ENCODE assay signal across 20 cellular contexts in the genomic region with DNA sequence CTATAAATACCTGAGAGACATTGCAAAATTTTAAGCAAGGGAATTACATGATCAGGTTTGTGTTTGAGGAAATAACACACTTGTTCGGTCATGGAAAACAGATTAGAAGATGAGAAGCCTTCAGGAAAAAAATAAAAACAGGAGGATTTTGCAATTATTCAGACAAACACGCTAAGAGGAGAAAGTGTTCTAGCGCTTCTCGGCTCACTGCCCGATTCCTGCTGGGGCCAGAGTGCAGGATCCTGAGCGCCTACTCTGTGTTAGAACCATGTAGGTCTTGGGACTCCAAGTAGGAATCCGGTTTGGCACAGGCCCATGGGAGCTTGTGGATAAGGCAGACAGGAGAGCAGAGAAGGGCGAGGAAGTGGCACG. TPM values are rescaled to one million over a fixed set of nuclear protein-coding genes. Genes with fewer than 3 reads are reported as not detected.
DNase-seq lines count a peak whose midpoint lies in the region; ATAC-seq and TF ChIP-seq lines count a peak whose summit lies in the region.
"Had no signal": no experiment of that assay in that cellular context is flagged by ENCODE, and none has a peak within 500 bp of the region (broad histone marks: within the 10 kb centered on the region; RNA-seq: fewer than 3 reads in every experiment).

No MANE protein-coding gene starts in this region.

- no peaks in the 10 kb centered on the region for H3K9me3 ChIP-seq in right atrium auricular region
- no peaks in the 10 kb centered on the region for H3K9me3 ChIP-seq in ovary

- peak; percentile 34 for TF ChIP-seq POLR2A in ovary (IDR thresholded peaks at IDR 0.05)

- no peaks in the 10 kb centered on the region for H3K4me1 Mint-ChIP-seq in activated naive CD4-positive, alpha-beta T cell treated with anti-CD3 and anti-CD28 coated beads, Interleukin-2, amount 10 ng/mL, durations not matched to agents 7 days and 5 days
- H3K4me1 Mint-ChIP-seq in activated naive CD4-positive, alpha-beta T cell treated with anti-CD3 and anti-CD28 coated beads for 36 hours (ENCODE audit: low read depth): no peaks in the 10 kb centered on the region

- intact Hi-C loops in activated naive CD4-positive, alpha-beta T cell treated with anti-CD3 and anti-CD28 coated beads for 36 hours (cut with micrococcal nuclease): no loop called here
- intact Hi-C loops in ovary (cut with DNase I): no loop called here

- H3K27me3 Mint-ChIP-seq in activated naive CD4-positive, alpha-beta T cell treated with anti-CD3 and anti-CD28 coated beads, Interleukin-2, amount 10 ng/mL, durations not matched to agents 7 days and 5 days: peaks cover 43% of the 10 kb centered on the region
- H3K27me3 Mint-ChIP-seq in activated naive CD4-positive, alpha-beta T cell treated with anti-CD3 and anti-CD28 coated beads for 36 hours (ENCODE audit: low read depth): no peaks in the 10 kb centered on the region

- no peak for TF ChIP-seq CTCF in right atrium auricular region (IDR thresholded peaks at IDR 0.05)
- TF ChIP-seq CTCF in ovary (IDR thresholded peaks at IDR 0.05): no peak

- no peak overlapping the region for H3K4me3 Mint-ChIP-seq in activated naive CD4-positive, alpha-beta T cell treated with anti-CD3 and anti-CD28 coated beads, Interleukin-2, amount 10 ng/mL, durations not matched to agents 7 days and 5 days
- no peak overlapping the region for H3K4me3 Mint-ChIP-seq in activated naive CD4-positive, alpha-beta T cell treated with anti-CD3 and anti-CD28 coated beads for 36 hours
- H3K4me3 Mint-ChIP-seq: stimulated activated naive CD8-positive, alpha-beta T cell treated with anti-CD3 and anti-CD28 coated beads, Interleukin-15, Interleukin-2, amounts not matched to agents 100 ng/mL and 50 ng/mL, for 24 hours had no signal

- no peaks in the 10 kb centered on the region for H3K36me3 Mint-ChIP-seq in activated naive CD4-positive, alpha-beta T cell treated with anti-CD3 and anti-CD28 coated beads, Interleukin-2, amount 10 ng/mL, durations not matched to agents 7 days and 5 days
- H3K36me3 Mint-ChIP-seq in activated naive CD4-positive, alpha-beta T cell treated with anti-CD3 and anti-CD28 coated beads for 36 hours (ENCODE audit: low read depth): no peaks in the 10 kb centered on the region

- H3K4me1 ChIP-seq in right atrium auricular region (peaks cover 0 to 53% of the 10 kb centered on the region in 2 donors), ovary (ENCODE audit: insufficient read depth) (peaks cover 47% of the 10 kb centered on the region)

- H3K36me3 ChIP-seq in right atrium auricular region (no peaks in the 10 kb centered on the region), ovary (no peaks in the 10 kb centered on the region)
- H3K36me3 ChIP-seq: cardiac muscle cell had no signal

- CTCF ChIA-PET in activated naive CD4-positive, alpha-beta T cell treated with anti-CD3 and anti-CD28 coated beads, Interleukin-2, amount 10 ng/mL, durations not matched to agents 7 days and 5 days (lab: Charles Lee): no interaction called here
- CTCF ChIA-PET in activated naive CD4-positive, alpha-beta T cell treated with anti-CD3 and anti-CD28 coated beads for 36 hours (lab: Charles Lee): interaction anchor here (1.5 to 1.7 kb wide), 2 partner anchors 20 to 200 kb away, joined by 5 to 9 read pairs; no protein-coding TSS in a partner anchor

- H3K4me3 ChIP-seq in right atrium auricular region (no peak overlapping the region), ovary (no peak overlapping the region)
- H3K4me3 ChIP-seq: cardiac muscle cell, lung had no signal

- H3K9me3 Mint-ChIP-seq in activated naive CD4-positive, alpha-beta T cell treated with anti-CD3 and anti-CD28 coated beads, Interleukin-2, amount 10 ng/mL, durations not matched to agents 7 days and 5 days: no peaks in the 10 kb centered on the region
- no peaks in the 10 kb centered on the region for H3K9me3 Mint-ChIP-seq in activated naive CD4-positive, alpha-beta T cell treated with anti-CD3 and anti-CD28 coated beads for 36 hours
- H3K9me3 Mint-ChIP-seq: stimulated activated naive CD8-positive, alpha-beta T cell treated with anti-CD3 and anti-CD28 coated beads, Interleukin-15, Interleukin-2, amounts not matched to agents 100 ng/mL and 50 ng/mL, for 24 hours had no signal

- H3K27ac Mint-ChIP-seq in activated naive CD4-positive, alpha-beta T cell treated with anti-CD3 and anti-CD28 coated beads, Interleukin-2, amount 10 ng/mL, durations not matched to agents 7 days and 5 days: peak overlapping the region; percentile 50
- no peak overlapping the region for H3K27ac Mint-ChIP-seq in activated naive CD4-positive, alpha-beta T cell treated with anti-CD3 and anti-CD28 coated beads for 36 hours
- H3K27ac Mint-ChIP-seq: stimulated activated naive CD8-positive, alpha-beta T cell treated with anti-CD3 and anti-CD28 coated beads, Interleukin-15, Interleukin-2, amounts not matched to agents 100 ng/mL and 50 ng/mL, for 24 hours had no signal

- no peak for TF ChIP-seq EP300 in ovary (IDR thresholded peaks at IDR 0.05)

- 6 to 12% (median 11%) methylated on average over 9 of the region's 9 CpGs for WGBS in ovary, 3 donors

- H3K27me3 ChIP-seq in right atrium auricular region: no peaks in the 10 kb centered on the region
- H3K27me3 ChIP-seq in ovary: no peaks in the 10 kb centered on the region
- H3K27me3 ChIP-seq: cardiac muscle cell had no signal

- ATAC-seq in GM19328 (IDR thresholded peaks at IDR 0.05; ENCODE audit: unreplicated experiment): no peak
- ATAC-seq: Panc1 had no signal

- H3K27ac ChIP-seq in right atrium auricular region (peak overlapping the region; percentile 81 to 85), ovary (peak overlapping the region; percentile 88)
- H3K27ac ChIP-seq: 22Rv1, cardiac muscle cell had no signal

- DNase-seq in activated naive CD4-positive, alpha-beta T cell treated with anti-CD3 and anti-CD28 coated beads, Interleukin-2, amount 10 ng/mL, durations not matched to agents 7 days and 5 days: no peak
- no peak for DNase-seq in activated naive CD4-positive, alpha-beta T cell treated with anti-CD3 and anti-CD28 coated beads for 36 hours
- DNase-seq in right atrium auricular region (ENCODE audit: low spot score) (peak; percentile 94), ovary (peak; percentile 84 to 98 (median 94)), ureter (ENCODE audit: low spot score) (peak; percentile 83), hepatic stellate cell (ENCODE audit: low spot score) (no peak)
- DNase-seq in activated CD4-positive, alpha-beta T cell treated with anti-CD3 and anti-CD28 coated beads for 48 hours: no peak
- DNase-seq: activated naive CD4-positive, alpha-beta T cell treated with Interleukin-2 at 50 U/mL for 16 hours; DMS53; hypothalamus; MM.1S; NCI-H2107; NCI-H69 had no signal

RNA-seq across cellular contexts. Expression of gene PRELP, which starts 8.1 kb away (rescaled TPM):
- total RNA-seq in activated naive CD4-positive, alpha-beta T cell treated with anti-CD3 and anti-CD28 coated beads for 36 hours: not detected
- total RNA-seq in right atrium auricular region (100 to 1,000 TPM in 1 of 2 donors, 10 to 100 TPM in 1; 54.5 to 243 TPM), ovary (100 to 1,000 TPM in 3 of 7 donors, 10 to 100 TPM in 4; 40.9 to 185 (median 74.8) TPM), ureter (128 TPM)
- 100 to 1,000 TPM in 1 of 2 donors, 10 to 100 TPM in 1; 97.8 to 163 TPM for polyA plus RNA-seq in ovary
- total RNA-seq: cardiac muscle cell had no signal
- polyA plus RNA-seq: neural cell had no signal

RNA-seq across cellular contexts. Expression of gene OPTC, which starts 26.4 kb away (rescaled TPM):
- total RNA-seq in activated naive CD4-positive, alpha-beta T cell treated with anti-CD3 and anti-CD28 coated beads for 36 hours: not detected
- total RNA-seq in right atrium auricular region (not detected), ovary (not detected), ureter (not detected)
- under 1 TPM in 1 of 2 donors, not detected in 1; 0.08 TPM for polyA plus RNA-seq in ovary
- total RNA-seq: cardiac muscle cell, lung had no signal
- polyA plus RNA-seq: cardiac muscle cell, lung, neural cell had no signal

Comparison
In these comparisons a context has a peak if more than half of its experiments do, and no peak if none do; other contexts are left out.
1. DNase-seq: peak in right atrium auricular region (single experiment), ovary (5 of 5) and ureter (single experiment); none in activated naive CD4-positive, alpha-beta T cell treated with anti-CD3 and anti-CD28 coated beads, Interleukin-2, amount 10 ng/mL, durations not matched to agents 7 days and 5 days (single experiment), activated naive CD4-positive, alpha-beta T cell treated with anti-CD3 and anti-CD28 coated beads for 36 hours (single experiment), activated CD4-positive, alpha-beta T cell treated with anti-CD3 and anti-CD28 coated beads for 48 hours (single experiment) and hepatic stellate cell (single experiment).
2. RNA of gene PRELP, which starts 8.1 kb away (total RNA-seq): 54.5 to 243 TPM in right atrium auricular region, 128 TPM in ureter (single experiment) and 40.9 to 185 TPM in ovary; not detected in activated naive CD4-positive, alpha-beta T cell treated with anti-CD3 and anti-CD28 coated beads for 36 hours; every median in the first group is over 10 times any median in the second.